ENCODE assay signal across 8 cellular contexts in genomic region chr1:24558902-24559791, GRCh38. TPM values are rescaled to one million over a fixed set of nuclear protein-coding genes. Genes with fewer than 3 reads are reported as not detected.
DNase-seq lines count a peak whose midpoint lies in the region; ATAC-seq and TF ChIP-seq lines count a peak whose summit lies in the region.

No MANE protein-coding gene starts in this region.

- peak; percentile 89 for ATAC-seq in SK-N-SH treated with all-trans-retinoic acid at 6 μM for 48 hours
- no peak for ATAC-seq in GM19452 (IDR thresholded peaks at IDR 0.05; ENCODE audit: unreplicated experiment)
- ATAC-seq in stimulated activated naive CD8-positive, alpha-beta T cell treated with anti-CD3 and anti-CD28 coated beads, Interleukin-15, Interleukin-2, amounts not matched to agents 100 U/mL and 50 U/mL, for 24 hours: no peak
- ATAC-seq in HG03342 (IDR thresholded peaks at IDR 0.05; ENCODE audit: unreplicated experiment): no peak
- ATAC-seq in stimulated activated naive CD8-positive, alpha-beta T cell treated with anti-CD3 and anti-CD28 coated beads, Interleukin-15, amount 100 ng/mL, for 72 hours: no peak

- TF ChIP-seq CTCF in HFF-Myc (IDR thresholded peaks at IDR 0.05; ENCODE audit: low read depth, low read length, missing control alignments): no peak
- no peak for TF ChIP-seq CTCF in cardiac muscle cell (IDR thresholded peaks at IDR 0.05; ENCODE audit: low read depth, low read length)

- peaks cover 26% of the 10 kb centered on the region for H3K27me3 ChIP-seq in cardiac muscle cell

- H3K27me3 Mint-ChIP-seq in stimulated activated naive CD8-positive, alpha-beta T cell treated with anti-CD3 and anti-CD28 coated beads, Interleukin-15, amount 100 ng/mL, for 72 hours: peaks cover 44% of the 10 kb centered on the region

- H3K36me3 ChIP-seq in cardiac muscle cell: no peaks in the 10 kb centered on the region

- peaks cover 4% of the 10 kb centered on the region for H3K4me1 ChIP-seq in cardiac muscle cell (ENCODE audit: low read depth)

- H3K4me3 ChIP-seq in HFF-Myc (replicated peaks; ENCODE audit: low read depth, low read length): no peak overlapping the region
- no peak overlapping the region for H3K4me3 ChIP-seq in cardiac muscle cell

- DNase-seq in HFF-Myc (ENCODE audit: extremely low read depth, low read depth) (peak; percentile 6), cardiac muscle cell (ENCODE audit: low read depth in 1 of 2, low spot score in 1 of 2) (peak; percentile 32 to 68), smooth muscle cell of the brain vasculature (ENCODE audit: low read depth, low spot score) (peak; percentile 46)
- DNase-seq in stimulated activated naive CD8-positive, alpha-beta T cell treated with anti-CD3 and anti-CD28 coated beads, Interleukin-15, Interleukin-2, amounts not matched to agents 100 U/mL and 50 U/mL, for 24 hours: no peak
- no peak for DNase-seq in stimulated activated naive CD8-positive, alpha-beta T cell treated with anti-CD3 and anti-CD28 coated beads, Interleukin-15, amount 100 ng/mL, for 72 hours

- no peaks in the 10 kb centered on the region for H3K9me3 Mint-ChIP-seq in stimulated activated naive CD8-positive, alpha-beta T cell treated with anti-CD3 and anti-CD28 coated beads, Interleukin-15, amount 100 ng/mL, for 72 hours

- no peak overlapping the region for H3K27ac Mint-ChIP-seq in stimulated activated naive CD8-positive, alpha-beta T cell treated with anti-CD3 and anti-CD28 coated beads, Interleukin-15, amount 100 ng/mL, for 72 hours

- H3K9me3 ChIP-seq in cardiac muscle cell (ENCODE audit: low read depth): no peaks in the 10 kb centered on the region

- peaks cover 48% of the 10 kb centered on the region for H3K4me1 Mint-ChIP-seq in stimulated activated naive CD8-positive, alpha-beta T cell treated with anti-CD3 and anti-CD28 coated beads, Interleukin-15, amount 100 ng/mL, for 72 hours

- no peak overlapping the region for H3K27ac ChIP-seq in cardiac muscle cell

- H3K4me3 Mint-ChIP-seq in stimulated activated naive CD8-positive, alpha-beta T cell treated with anti-CD3 and anti-CD28 coated beads, Interleukin-15, amount 100 ng/mL, for 72 hours: no peak overlapping the region

TF ChIP-seq in SK-N-SH treated with all-trans-retinoic acid at 6 μM for 48 hours, 23 proteins besides CTCF, POLR2A, EP300 and RAD21:
- TF ChIP-seq SNAI2 (CRISPR knock-in tag; IDR thresholded peaks at IDR 0.05) (no peak), PPARA (CRISPR knock-in tag; IDR thresholded peaks at IDR 0.05; ENCODE audit: borderline replicate concordance) (no peak), CREB5 (CRISPR knock-in tag; IDR thresholded peaks at IDR 0.05; ENCODE audit: low read depth) (no peak), PATZ1 (CRISPR knock-in tag; IDR thresholded peaks at IDR 0.05; ENCODE audit: borderline replicate concordance) (no peak), ZNF565 (CRISPR knock-in tag; conservative IDR thresholded peaks at IDR 0.05; ENCODE audit: low read depth) (no peak), ZFP3 (CRISPR knock-in tag; IDR thresholded peaks at IDR 0.05) (no peak), BACH2 (CRISPR knock-in tag; IDR thresholded peaks at IDR 0.05; ENCODE audit: borderline replicate concordance) (no peak), ZFP30 (CRISPR knock-in tag; IDR thresholded peaks at IDR 0.05) (no peak), ZNF8 (CRISPR knock-in tag; IDR thresholded peaks at IDR 0.05) (no peak), CSDC2 (CRISPR knock-in tag; IDR thresholded peaks at IDR 0.05) (no peak)
- TF ChIP-seq, protein P1, sequence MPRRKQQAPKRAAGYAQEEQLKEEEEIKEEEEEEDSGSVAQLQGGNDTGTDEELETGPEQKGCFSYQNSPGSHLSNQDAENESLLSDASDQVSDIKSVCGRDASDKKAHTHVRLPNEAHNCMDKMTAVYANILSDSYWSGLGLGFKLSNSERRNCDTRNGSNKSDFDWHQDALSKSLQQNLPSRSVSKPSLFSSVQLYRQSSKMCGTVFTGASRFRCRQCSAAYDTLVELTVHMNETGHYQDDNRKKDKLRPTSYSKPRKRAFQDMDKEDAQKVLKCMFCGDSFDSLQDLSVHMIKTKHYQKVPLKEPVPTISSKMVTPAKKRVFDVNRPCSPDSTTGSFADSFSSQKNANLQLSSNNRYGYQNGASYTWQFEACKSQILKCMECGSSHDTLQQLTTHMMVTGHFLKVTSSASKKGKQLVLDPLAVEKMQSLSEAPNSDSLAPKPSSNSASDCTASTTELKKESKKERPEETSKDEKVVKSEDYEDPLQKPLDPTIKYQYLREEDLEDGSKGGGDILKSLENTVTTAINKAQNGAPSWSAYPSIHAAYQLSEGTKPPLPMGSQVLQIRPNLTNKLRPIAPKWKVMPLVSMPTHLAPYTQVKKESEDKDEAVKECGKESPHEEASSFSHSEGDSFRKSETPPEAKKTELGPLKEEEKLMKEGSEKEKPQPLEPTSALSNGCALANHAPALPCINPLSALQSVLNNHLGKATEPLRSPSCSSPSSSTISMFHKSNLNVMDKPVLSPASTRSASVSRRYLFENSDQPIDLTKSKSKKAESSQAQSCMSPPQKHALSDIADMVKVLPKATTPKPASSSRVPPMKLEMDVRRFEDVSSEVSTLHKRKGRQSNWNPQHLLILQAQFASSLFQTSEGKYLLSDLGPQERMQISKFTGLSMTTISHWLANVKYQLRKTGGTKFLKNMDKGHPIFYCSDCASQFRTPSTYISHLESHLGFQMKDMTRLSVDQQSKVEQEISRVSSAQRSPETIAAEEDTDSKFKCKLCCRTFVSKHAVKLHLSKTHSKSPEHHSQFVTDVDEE (CRISPR knock-in tag; IDR thresholded peaks at IDR 0.05): no peak
- TF ChIP-seq, protein P2, sequence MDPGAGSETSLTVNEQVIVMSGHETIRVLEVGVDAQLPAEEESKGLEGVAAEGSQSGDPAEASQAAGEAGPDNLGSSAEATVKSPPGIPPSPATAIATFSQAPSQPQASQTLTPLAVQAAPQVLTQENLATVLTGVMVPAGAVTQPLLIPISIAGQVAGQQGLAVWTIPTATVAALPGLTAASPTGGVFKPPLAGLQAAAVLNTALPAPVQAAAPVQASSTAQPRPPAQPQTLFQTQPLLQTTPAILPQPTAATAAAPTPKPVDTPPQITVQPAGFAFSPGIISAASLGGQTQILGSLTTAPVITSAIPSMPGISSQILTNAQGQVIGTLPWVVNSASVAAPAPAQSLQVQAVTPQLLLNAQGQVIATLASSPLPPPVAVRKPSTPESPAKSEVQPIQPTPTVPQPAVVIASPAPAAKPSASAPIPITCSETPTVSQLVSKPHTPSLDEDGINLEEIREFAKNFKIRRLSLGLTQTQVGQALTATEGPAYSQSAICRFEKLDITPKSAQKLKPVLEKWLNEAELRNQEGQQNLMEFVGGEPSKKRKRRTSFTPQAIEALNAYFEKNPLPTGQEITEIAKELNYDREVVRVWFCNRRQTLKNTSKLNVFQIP (CRISPR knock-in tag; IDR thresholded peaks at IDR 0.05; ENCODE audit: borderline replicate concordance, low read depth): no peak

RNA-seq across cellular contexts. Expression of gene NCMAP, which starts 3.3 kb away (rescaled TPM):
- total RNA-seq in cardiac muscle cell: 0.11 TPM in 1 of 2 replicates, not detected in the other
- polyA plus RNA-seq in cardiac muscle cell: not detected in 2 replicates

RNA-seq across cellular contexts. Expression of gene RCAN3, which starts 56.5 kb away (rescaled TPM):
- total RNA-seq in cardiac muscle cell: 8.4 and 9.9 TPM in 2 replicates
- 6.4 and 7.3 TPM in 2 replicates for polyA plus RNA-seq in cardiac muscle cell

Comparison
In these comparisons a context has a peak if more than half of its experiments do, and no peak if none do; other contexts are left out.
1. DNase-seq: peak in HFF-Myc (single experiment), cardiac muscle cell (2 of 2) and smooth muscle cell of the brain vasculature (single experiment); none in stimulated activated naive CD8-positive, alpha-beta T cell treated with anti-CD3 and anti-CD28 coated beads, Interleukin-15, Interleukin-2, amounts not matched to agents 100 U/mL and 50 U/mL, for 24 hours (single experiment) and stimulated activated naive CD8-positive, alpha-beta T cell treated with anti-CD3 and anti-CD28 coated beads, Interleukin-15, amount 100 ng/mL, for 72 hours (0 of 2).